Comparison of ENCODE assay signal across 8 cellular contexts in the genomic region with DNA sequence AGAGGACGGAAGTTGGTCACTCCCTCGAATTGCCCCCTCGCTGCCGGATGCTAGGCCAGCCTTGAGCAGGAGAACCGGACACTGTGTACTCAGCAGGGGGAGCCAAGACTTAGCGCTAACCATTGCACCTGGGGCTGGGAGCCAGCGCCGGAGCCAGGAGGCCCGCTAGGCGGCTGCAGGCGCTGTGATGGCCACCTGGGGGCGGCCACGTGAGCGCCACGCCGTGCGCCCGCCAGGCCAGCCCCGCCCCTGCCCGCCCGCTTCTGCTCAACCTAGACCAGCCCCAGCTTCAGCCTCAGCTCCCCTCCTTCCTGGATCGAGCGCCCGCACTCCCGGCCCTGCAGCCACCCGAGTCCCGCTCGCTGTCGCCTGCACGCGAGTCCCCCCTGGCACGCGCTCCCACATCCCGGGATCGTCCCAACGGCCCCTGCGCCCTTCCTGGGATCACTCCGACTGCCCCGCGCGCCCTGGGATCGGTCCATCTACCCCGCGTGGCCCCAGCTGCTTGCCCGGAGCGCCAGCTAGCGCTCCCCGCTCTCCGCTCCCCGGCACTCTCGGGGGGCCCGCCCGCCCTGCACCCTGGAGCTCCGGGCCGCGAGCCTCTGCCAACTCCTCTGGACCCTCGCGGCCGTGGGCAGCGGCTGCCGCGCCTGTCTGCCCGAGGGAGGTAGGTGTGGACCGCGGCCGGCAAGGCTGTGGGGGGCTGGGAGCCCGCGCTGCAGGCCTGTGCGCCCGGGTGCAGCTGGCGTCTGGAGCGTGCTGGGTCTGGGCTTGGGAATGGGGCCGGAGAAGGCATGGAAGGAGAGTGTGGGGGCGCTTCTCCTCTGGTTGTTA. TPM values are rescaled to one million over a fixed set of nuclear protein-coding genes. Genes with fewer than 3 reads are reported as not detected.
DNase-seq lines count a peak whose midpoint lies in the region; ATAC-seq, FAIRE-seq and TF ChIP-seq lines count a peak whose summit lies in the region.

A gene (plus strand): TSS at position 266 of the 834 bp plus-strand sequence. CDS start 19,452 bp downstream, outside the sequence.

- H3K4me3 ChIP-seq in GM12875 (ENCODE audit: low read depth, low read length) (peak within 1 kb of the TSS; percentile 73), prostate gland (peak within 1 kb of the TSS; percentile 78 to 97)

- no peaks in the 10 kb centered on the region for H3K9me3 ChIP-seq in prostate gland

- DNase-seq in NCI-H1417 (lab: John Stamatoyannopoulos, UW) (peak; percentile 76 to 95 (median 93)), T-helper 1 cell (peak; percentile 66 to 91 (median 77)), amniotic epithelial cell (ENCODE audit: low read depth) (peak; percentile 94), left cardiac atrium (peak; percentile 93), prostate gland (ENCODE audit: low spot score) (peak; percentile 94), urothelium cell line (ENCODE audit: low spot score) (peak; percentile 92)

- ATAC-seq in HG02759 (IDR thresholded peaks at IDR 0.05; ENCODE audit: unreplicated experiment), result peak; percentile 90
- peak; percentile 93 to 94 for ATAC-seq in left cardiac atrium

- no peak for FAIRE-seq in urothelium cell line (lab: Jason Lieb, UNC)

- TF ChIP-seq CTCF in GM12875 (IDR thresholded peaks at IDR 0.05; ENCODE audit: borderline replicate concordance, insufficient read depth, low read depth, low read length) (peak; percentile 91), prostate gland (IDR thresholded peaks at IDR 0.05) (peak; percentile 78 to 100 (median 94))

- WGBS in prostate gland, result under 1% methylated on average over 73 of the region's 74 CpGs

- peak; percentile 74 for TF ChIP-seq POLR2A in prostate gland (IDR thresholded peaks at IDR 0.05)

- H3K4me1 ChIP-seq in prostate gland (replicated peaks), result peaks cover 15% of the 10 kb centered on the region

- no peaks in the 10 kb centered on the region for H3K36me3 ChIP-seq in prostate gland

- H3K27me3 ChIP-seq in prostate gland (replicated peaks; ENCODE audit: insufficient read depth), result no peaks in the 10 kb centered on the region

- H3K27ac ChIP-seq in prostate gland, result peak within 1 kb of the TSS; percentile 90 to 91

- intact Hi-C loops in left cardiac atrium (cut with DNase I) (loop anchor here in 1 of 2 donors (1.0 kb wide), 1 partner anchor 91 kb away; a partner anchor contains a TSS), prostate gland (cut with DNase I) (loop anchor here (2.0 kb wide), 1 partner anchor 33 kb away; no protein-coding TSS in a partner anchor)

RNA-seq across cellular contexts. Expression of the gene that starts here (rescaled TPM):
- total RNA-seq in left cardiac atrium (10 to 100 TPM; 32.0 to 34.0 TPM), prostate gland (10 to 100 TPM; 58.2 to 75.1 TPM)

Comparison
In these comparisons a context has a peak if more than half of its experiments do, and no peak if none do; other contexts are left out.
1. Peak in every context shown above with its lines: DNase-seq, ATAC-seq, H3K4me3 ChIP-seq and H3K27ac ChIP-seq.